ENCODE assay signal across 26 cellular contexts in the genomic region with DNA sequence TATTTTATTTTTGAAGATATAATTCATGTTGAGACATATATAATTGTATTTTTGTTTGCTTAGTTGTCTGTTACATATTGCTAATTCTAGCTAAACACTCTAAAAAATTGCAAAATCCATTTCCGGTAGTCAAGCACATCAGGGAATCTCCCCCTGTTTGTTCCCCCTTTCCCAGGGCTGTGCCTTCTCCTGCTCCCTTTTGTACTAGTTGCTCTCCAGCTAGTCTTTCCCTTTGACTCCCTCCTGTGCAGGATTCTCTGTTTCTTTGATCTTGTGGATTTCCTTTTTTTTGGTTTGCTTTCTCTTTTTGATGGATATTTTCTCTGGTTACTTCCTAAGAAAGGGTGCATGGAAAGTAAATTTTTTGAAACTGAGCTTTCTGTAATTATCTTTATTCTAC.
"Had no signal": no experiment of that assay in that cellular context is flagged by ENCODE, and none has a peak within 500 bp of the region (broad histone marks: within the 10 kb centered on the region; RNA-seq: fewer than 3 reads in every experiment).

No MANE protein-coding gene starts in this region.

- H3K4me3 ChIP-seq: colonic mucosa, esophagus squamous epithelium, gastrocnemius medialis, heart right ventricle, hepatocyte, left lung, lower lobe of right lung, mucosa of descending colon had no signal

- H3K4me1 ChIP-seq: colonic mucosa, esophagus squamous epithelium, gastrocnemius medialis, heart right ventricle, left lung, lower lobe of right lung had no signal

- H3K4me1 Mint-ChIP-seq: endodermal cell, naive B cell had no signal

- H3K36me3 ChIP-seq: colonic mucosa, esophagus squamous epithelium, gastrocnemius medialis, heart right ventricle, left lung, lower lobe of right lung had no signal

- DNase-seq: colonic mucosa; cortex of kidney; effector CD8-positive, alpha-beta T cell; effector memory CD8-positive, alpha-beta T cell; endodermal cell; erythroblast; esophagus squamous epithelium; foreskin fibroblast; foreskin melanocyte; gastrocnemius medialis; glutamatergic neuron; head of caudate nucleus; heart right ventricle; hypothalamus; left cardiac atrium; left lung; left ventricle myocardium superior; lower lobe of right lung; mesenchymal stem cell; mucosa of descending colon; naive B cell had no signal

- H3K9me3 ChIP-seq: colonic mucosa, gastrocnemius medialis had no signal

- H3K27me3 ChIP-seq: colonic mucosa, esophagus squamous epithelium, gastrocnemius medialis, heart right ventricle, hepatocyte, left lung had no signal

- H3K27ac Mint-ChIP-seq: dendritic cell treated with granulocyte-macrophage colony-stimulating factor and Interleukin-4, amounts not matched to agents 40 ng/mL and 50 ng/mL, for 4 days; effector memory CD8-positive, alpha-beta T cell; endodermal cell; mesothelial cell of epicardium; naive B cell had no signal

- H3K27me3 Mint-ChIP-seq: dendritic cell treated with granulocyte-macrophage colony-stimulating factor and Interleukin-4, amounts not matched to agents 40 ng/mL and 50 ng/mL, for 4 days had no signal

- ATAC-seq: effector memory CD8-positive, alpha-beta T cell; esophagus mucosa; gastrocnemius medialis; heart right ventricle; left cardiac atrium; left lung; left ventricle myocardium superior; mucosa of descending colon had no signal

- H3K4me3 Mint-ChIP-seq: dendritic cell treated with granulocyte-macrophage colony-stimulating factor and Interleukin-4, amounts not matched to agents 40 ng/mL and 50 ng/mL, for 4 days; effector memory CD8-positive, alpha-beta T cell; endodermal cell; mesothelial cell of epicardium; naive B cell had no signal

- H3K27ac ChIP-seq: colonic mucosa, epithelial cell of prostate, esophagus squamous epithelium, gastrocnemius medialis, heart right ventricle, hepatocyte, left lung, lower lobe of right lung had no signal
